Comparison of ENCODE assay signal across 17 cellular contexts in genomic region chr13:34412295-34412694, GRCh38.
"Had no signal": no experiment of that assay in that cellular context is flagged by ENCODE, and none has a peak within 500 bp of the region (broad histone marks: within the 10 kb centered on the region; RNA-seq: fewer than 3 reads in every experiment).

No MANE protein-coding gene starts in this region.

- H3K4me1 ChIP-seq: foreskin keratinocyte, psoas muscle, spleen, testis, transverse colon had no signal

- H3K27me3 ChIP-seq: esophagus muscularis mucosa, foreskin keratinocyte, spleen, testis, transverse colon had no signal

- DNase-seq: effector memory CD4-positive, alpha-beta T cell; naive thymus-derived CD4-positive, alpha-beta T cell; nephron progenitor cell; psoas muscle; spleen; stimulated activated CD4-positive, alpha-beta T cell treated with anti-CD3 and anti-CD28 coated beads, Interleukin-15, amount 100 ng/mL, for 24 hours; stimulated activated CD4-positive, alpha-beta T cell treated with anti-CD3 and anti-CD28 coated beads, Interleukin-1b, Interleukin-23, amount 100 ng/mL, for 48 hours; stimulated activated CD4-positive, alpha-beta T cell treated with anti-CD3 and anti-CD28 coated beads, Interleukin-4, amount 100 ng/mL, for 4 hours; stimulated activated naive B cell treated with anti-CD40 and anti-IgM and Interleukin-4, amounts not matched to agents 10 μg/mL and 1 μg/mL and 100 μg/mL, for 72 hours; stimulated activated naive CD8-positive, alpha-beta T cell treated with anti-CD3 and anti-CD28 coated beads, Interleukin-15, amount 100 ng/mL, for 72 hours; testis; transverse colon had no signal

- H3K36me3 ChIP-seq: esophagus muscularis mucosa, spleen, transverse colon had no signal

- H3K4me3 ChIP-seq: esophagus muscularis mucosa, psoas muscle, spleen, testis, transverse colon had no signal

- H3K9me3 ChIP-seq: esophagus muscularis mucosa, psoas muscle, spleen, testis, transverse colon had no signal

- FAIRE-seq: endometrium had no signal

- ATAC-seq: naive thymus-derived CD4-positive, alpha-beta T cell; psoas muscle; sciatic nerve; stimulated activated naive B cell treated with anti-CD40 and anti-IgM and Interleukin-4, amounts not matched to agents 10 μg/mL and 1 μg/mL and 100 μg/mL, for 72 hours; stimulated activated naive CD8-positive, alpha-beta T cell treated with anti-CD3 and anti-CD28 coated beads, Interleukin-15, amount 100 ng/mL, for 72 hours had no signal

- H3K27ac ChIP-seq: epithelial cell of prostate, esophagus muscularis mucosa, foreskin keratinocyte, psoas muscle, spleen, testis, transverse colon had no signal
